ENCODE assay signal across 13 cellular contexts in genomic region chr2:134465228-134465627, GRCh38.
DNase-seq lines count a peak whose midpoint lies in the region; ATAC-seq lines count a peak whose summit lies in the region.
"Had no signal": no experiment of that assay in that cellular context is flagged by ENCODE, and none has a peak within 500 bp of the region (broad histone marks: within the 10 kb centered on the region; RNA-seq: fewer than 3 reads in every experiment).

No MANE protein-coding gene starts in this region.

- intact Hi-C loops in cardiac septum (cut with DNase I), result no loop called here
- intact Hi-C loops in left cardiac atrium (cut with DNase I), result loop anchor here (5.0 to 10.0 kb wide), 2 partner anchors 310 to 437 kb away; no protein-coding TSS in a partner anchor
- intact Hi-C loops in sciatic nerve (cut with DNase I), result no loop called here

- ATAC-seq in left cardiac atrium, result no peak
- no peak for ATAC-seq in sciatic nerve

- peak; percentile 60 for DNase-seq in cardiac septum (ENCODE audit: low spot score)
- DNase-seq in left cardiac atrium, result no peak
- DNase-seq in mesenteric fat pad (ENCODE audit: low spot score), result peak; percentile 64
- peak; percentile 26 for DNase-seq in sciatic nerve (ENCODE audit: low spot score)
- DNase-seq in stimulated activated CD8-positive, alpha-beta memory T cell treated with anti-CD3 and anti-CD28 coated beads, Interleukin-4, amount 100 ng/mL, for 48 hours, result no peak
- DNase-seq in putamen (ENCODE audit: low spot score), result no peak
- no peak for DNase-seq in GM19238 (ENCODE audit: insufficient read length, low spot score)
- DNase-seq: 8988T; AML-193; Caco-2; CD8-positive, alpha-beta memory T cell; DMS53; GF-D8 had no signal

Comparison
In these comparisons a context has a peak if more than half of its experiments do, and no peak if none do; other contexts are left out.
1. DNase-seq: peak in cardiac septum (single experiment), mesenteric fat pad (single experiment) and sciatic nerve (single experiment); none in left cardiac atrium (single experiment), stimulated activated CD8-positive, alpha-beta memory T cell treated with anti-CD3 and anti-CD28 coated beads, Interleukin-4, amount 100 ng/mL, for 48 hours (single experiment), putamen (single experiment) and GM19238 (single experiment).
2. intact Hi-C loops: an anchor here in left cardiac atrium (5.0 to 10.0 kb wide); none called in cardiac septum and sciatic nerve.